ENCODE assay signal across 1 cellular context in genomic region chr19:46357846-46358583, GRCh38.
TF ChIP-seq lines count a peak whose summit lies in the region.

No MANE protein-coding gene starts in this region.

TF ChIP-seq in IMR-90, 13 proteins besides CTCF, POLR2A, EP300 and RAD21:
- TF ChIP-seq RFX5 (IDR thresholded peaks at IDR 0.05; ENCODE audit: low read depth, low read length) (no peak), RCOR1 (IDR thresholded peaks at IDR 0.05; ENCODE audit: insufficient replicate concordance, low read length) (no peak), FOS (IDR thresholded peaks at IDR 0.05; ENCODE audit: low read depth, low read length) (no peak), MXI1 (IDR thresholded peaks at IDR 0.05; ENCODE audit: borderline replicate concordance, low read depth, low read length) (no peak), MAFK (IDR thresholded peaks at IDR 0.05; ENCODE audit: low read depth, low read length) (no peak), SMC3 (IDR thresholded peaks at IDR 0.05; ENCODE audit: low read depth, low read length) (no peak), MAZ (IDR thresholded peaks at IDR 0.05; ENCODE audit: borderline replicate concordance, low read depth, low read length) (no peak), CHD1 (IDR thresholded peaks at IDR 0.05; ENCODE audit: low read depth, low read length) (no peak), NFE2L2 (IDR thresholded peaks at IDR 0.05; ENCODE audit: low read depth, low read length) (no peak), BHLHE40 (IDR thresholded peaks at IDR 0.05; ENCODE audit: low read depth, low read length) (no peak), USF2 (IDR thresholded peaks at IDR 0.05; ENCODE audit: low read depth, low read length) (no peak), CEBPB (IDR thresholded peaks at IDR 0.05; ENCODE audit: low read depth, low read length) (no peak), ELK1 (IDR thresholded peaks at IDR 0.05; ENCODE audit: borderline replicate concordance, low read depth, low read length) (no peak)
